In the genomic region with DNA sequence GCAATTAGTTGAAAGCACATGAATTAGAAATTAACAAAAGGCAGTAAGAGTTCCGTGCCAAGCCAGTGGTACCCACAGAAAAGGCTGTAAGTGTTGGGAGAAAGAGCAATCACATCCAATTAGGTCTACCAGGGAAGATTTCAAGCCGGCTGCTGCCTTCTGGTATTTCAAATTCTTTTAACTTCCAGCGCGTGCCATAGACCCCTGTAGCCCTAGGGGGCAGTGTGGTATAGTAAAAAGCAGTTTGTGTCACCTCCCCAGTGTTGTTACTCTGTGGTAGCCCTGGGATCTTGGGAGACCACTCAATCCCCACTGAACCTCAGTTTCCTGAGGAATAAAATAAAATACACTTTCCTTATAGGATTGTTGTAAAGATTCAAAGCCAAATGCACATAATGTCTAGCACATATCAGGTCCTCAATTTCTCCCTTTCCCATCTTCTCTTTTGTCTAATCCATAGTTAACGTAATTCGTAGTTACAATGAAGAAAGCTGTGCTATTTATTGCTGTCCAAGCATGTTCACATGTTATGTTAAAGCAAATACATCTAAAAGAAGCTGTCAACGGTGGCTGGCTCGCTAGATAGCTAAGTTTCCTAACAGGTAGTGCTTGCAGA, we compare ENCODE assay signal across 8 cellular contexts.
DNase-seq lines count a peak whose midpoint lies in the region; ATAC-seq, FAIRE-seq and TF ChIP-seq lines count a peak whose summit lies in the region.

No MANE protein-coding gene starts in this region.

- POLR2A ChIA-PET in A673 (lab: Charles Lee; ENCODE audit: low non-redundant PET) (no interaction called here), GM12878 (lab: Charles Lee) (no interaction called here)

- H3K4me1 ChIP-seq in A673 (ENCODE audit: insufficient read depth, low read length, poor library complexity, severe bottlenecking) (no peaks in the 10 kb centered on the region), GM12878 (ENCODE audit: control insufficient read depth, insufficient read depth, low read length) (no peaks in the 10 kb centered on the region), liver (ENCODE audit: control insufficient read depth in 4 of 4, insufficient read depth in 4 of 4, low read length in 3 of 4) (no peaks in the 10 kb centered on the region), sigmoid colon (no peaks in the 10 kb centered on the region)

- H4K20me1 ChIP-seq in GM12878 (ENCODE audit: control insufficient read depth, insufficient read depth), result no peaks in the 10 kb centered on the region

- in situ Hi-C loops in GM12878 (cut with MboI), result loop anchor here (10.0 kb wide), 1 partner anchor 788 kb away; a partner anchor contains a TSS

- RAD21 ChIA-PET in GM12878 (lab: Charles Lee; ENCODE audit: unreplicated experiment), result interaction anchor here (0.9 to 1.5 kb wide), 4 partner anchors 154 to 784 kb away, joined by 3 to 4 read pairs (median 3); no protein-coding TSS in a partner anchor

- 19% methylated on average over 8 of the region's 8 CpGs for WGBS in GM12878 (ENCODE audit: insufficient coverage, insufficient replicate concordance, low lambda C conversion rate, missing lambda C conversion rate)
- 49% methylated on average over 8 of the region's 8 CpGs for WGBS in liver
- WGBS in sigmoid colon, 2 donors, result 54 to 63% methylated on average over 8 of the region's 8 CpGs

- H3K4me3 ChIP-seq in A673 (ENCODE audit: low read depth, low read length, poor library complexity, severe bottlenecking) (no peak overlapping the region), GM12865 (ENCODE audit: low read depth, low read length) (no peak overlapping the region), GM12878 (no peak overlapping the region), liver (ENCODE audit: low read depth in 1 of 3, low read length in 3 of 3) (no peak overlapping the region), sigmoid colon (no peak overlapping the region)

- intact Hi-C loops in A673 (cut with micrococcal nuclease; ENCODE audit: unreplicated experiment), result loop anchor here (10.0 kb wide), 3 partner anchors 788 to 1328 kb away; a partner anchor contains a TSS
- intact Hi-C loops in GM12878 (cut with micrococcal nuclease; ENCODE audit: unreplicated experiment), result loop anchor here (1.0 to 10.0 kb wide), 2 partner anchors 783 to 1328 kb away; no protein-coding TSS in a partner anchor
- intact Hi-C loops in sigmoid colon (cut with DNase I), result no loop called here

- peaks cover 8% of the 10 kb centered on the region for H3K27me3 ChIP-seq in A673 (replicated peaks; ENCODE audit: insufficient read depth, low read depth, low read length, poor library complexity)
- H3K27me3 ChIP-seq in GM12878 (replicated peaks in 1 of 2; ENCODE audit: control insufficient read depth in 2 of 2, insufficient read depth in 2 of 2, low read length in 1 of 2), result no peaks in the 10 kb centered on the region
- peaks cover 0 to 7% (median under 1%) of the 10 kb centered on the region in 4 donors for H3K27me3 ChIP-seq in liver (ENCODE audit: control insufficient read depth in 4 of 4, insufficient read depth in 4 of 4, low read length in 3 of 4)
- H3K27me3 ChIP-seq in sigmoid colon, result no peaks in the 10 kb centered on the region

- no peak overlapping the region for H3K4me2 ChIP-seq in GM12878 (ENCODE audit: control insufficient read depth, insufficient read depth)

- peak; percentile 18 for FAIRE-seq in GM12878 (lab: Jason Lieb, UNC)

- TF ChIP-seq RAD21 in GM12878 (IDR thresholded peaks at IDR 0.05; ENCODE audit: insufficient read depth, low read depth, low read length), result peak; percentile 76
- TF ChIP-seq RAD21 in liver (IDR thresholded peaks at IDR 0.05), result peak; percentile 29 to 55

- H3K9me3 ChIP-seq in A673 (ENCODE audit: low read depth, low read length, poor library complexity, severe bottlenecking) (no peaks in the 10 kb centered on the region), GM12878 (replicated peaks; ENCODE audit: control insufficient read depth, insufficient read depth, low read length) (no peaks in the 10 kb centered on the region), liver (ENCODE audit: control insufficient read depth in 4 of 4, low read length in 3 of 4) (no peaks in the 10 kb centered on the region), sigmoid colon (no peaks in the 10 kb centered on the region)

- no peak for TF ChIP-seq EP300 in GM12878 (IDR thresholded peaks at IDR 0.05; ENCODE audit: borderline replicate concordance in 1 of 2, control insufficient read depth in 1 of 2, low read depth in 2 of 2, low read length in 2 of 2)
- TF ChIP-seq EP300 in sigmoid colon (IDR thresholded peaks at IDR 0.05), result no peak

- DNase-seq in A673 (ENCODE audit: low spot score), result peak; percentile 79
- DNase-seq in GM12865 (ENCODE audit: low read depth), result peak; percentile 47
- DNase-seq in NCI-H146 (lab: John Stamatoyannopoulos, UW), result peak; percentile 48
- no peak for DNase-seq in GM12878 (ENCODE audit: low read depth, low spot score)
- no peak for DNase-seq in mucosa of gallbladder (ENCODE audit: low spot score)
- no peak for DNase-seq in sigmoid colon

- H3K27ac ChIP-seq in A673 (ENCODE audit: low read depth, low read length, poor library complexity, severe bottlenecking), result no peak overlapping the region
- no peak overlapping the region for H3K27ac ChIP-seq in GM12878 (ENCODE audit: control insufficient read depth, insufficient read depth)
- H3K27ac ChIP-seq in liver (ENCODE audit: low read depth in 1 of 2, low read length in 2 of 2), result no peak overlapping the region
- H3K27ac ChIP-seq in sigmoid colon, result no peak overlapping the region

- H2AFZ ChIP-seq in GM12878 (ENCODE audit: control insufficient read depth, low read depth, low read length), result no peak overlapping the region

- TF ChIP-seq POLR2A in GM12878 (IDR thresholded peaks at IDR 0.05; ENCODE audit: low read depth, low read length), result no peak
- no peak for TF ChIP-seq POLR2A in sigmoid colon (IDR thresholded peaks at IDR 0.05)

- CTCF ChIA-PET in A673 (lab: Charles Lee) (interaction anchor here (0.9 kb wide), 1 partner anchor 509 kb away, joined by 3 read pairs; no protein-coding TSS in a partner anchor), GM12878 (lab: Yijun Ruan, JAX) (interaction anchor here (0.5 to 2.9 kb wide), 22 partner anchors 10 to 1327 kb away, joined by 3 to 19 read pairs (median 3); no protein-coding TSS in a partner anchor)

- H3K36me3 ChIP-seq in A673 (ENCODE audit: insufficient read depth, low read length, poor library complexity, severe bottlenecking) (no peaks in the 10 kb centered on the region), GM12878 (ENCODE audit: control insufficient read depth in 2 of 2, insufficient read depth in 2 of 2, low read length in 1 of 2) (no peaks in the 10 kb centered on the region), liver (ENCODE audit: control insufficient read depth in 4 of 4, insufficient read depth in 3 of 4, low read depth in 1 of 4, low read length in 3 of 4) (no peaks in the 10 kb centered on the region), sigmoid colon (no peaks in the 10 kb centered on the region)

- no peaks in the 10 kb centered on the region for H3K79me2 ChIP-seq in GM12878 (ENCODE audit: control insufficient read depth, insufficient read depth, low read length)

- H3K9ac ChIP-seq in GM12878 (ENCODE audit: control insufficient read depth, insufficient read depth, low read length), result no peak overlapping the region
- H3K9ac ChIP-seq in liver (ENCODE audit: low read depth in 1 of 2, low read length in 2 of 2), result no peak overlapping the region

- BruUV-seq in A673 (replicated peaks; lab: Mats Ljungman, UMichigan), result no TSS peak
- no TSS peak for BruUV-seq in GM12878 (replicated peaks; lab: Mats Ljungman, UMichigan)

- SMC1A ChIA-PET in GM12878 (lab: Charles Lee; ENCODE audit: uncharacterized antibody, unreplicated experiment), result interaction anchor here (0.7 to 4.2 kb wide), 7 partner anchors 23 to 784 kb away, joined by 3 to 21 read pairs (median 4); no protein-coding TSS in a partner anchor

- ATAC-seq in HG02759 (IDR thresholded peaks at IDR 0.05; ENCODE audit: unreplicated experiment), result peak; percentile 87
- peak; percentile 95 for ATAC-seq in GM12878

- TF ChIP-seq CTCF in A673 (conservative IDR thresholded peaks at IDR 0.05; ENCODE audit: low read depth, low read length) (peak; percentile 88), GM12865 (IDR thresholded peaks at IDR 0.05; ENCODE audit: insufficient read depth, low read depth, low read length, missing control alignments) (peak; percentile 66), GM12878 (IDR thresholded peaks at IDR 0.05 in 2 of 3, conservative IDR thresholded peaks at IDR 0.05 in 1 of 3; ENCODE audit: control insufficient read depth in 2 of 3, extremely low read depth in 1 of 3, insufficient read depth in 1 of 3, low read depth in 3 of 3, low read length in 3 of 3) (peak; percentile 62 to 70 (median 69)), liver (IDR thresholded peaks at IDR 0.05; ENCODE audit: low read depth, low read length, missing input control) (peak; percentile 18), sigmoid colon (IDR thresholded peaks at IDR 0.05) (peak in 2 of 4 experiments; percentile 12 to 48)

TF ChIP-seq in GM12878, 131 proteins besides CTCF, POLR2A, EP300 and RAD21:
- TF ChIP-seq SMC3 (IDR thresholded peaks at IDR 0.05; ENCODE audit: borderline replicate concordance, low read length), result peak; percentile 61; the same call in 1 of the 2 replicates
- no peak for TF ChIP-seq IKZF1 (conservative IDR thresholded peaks at IDR 0.05)
TF ChIP-seq in GM12878: peak in this region for 1.

TF ChIP-seq in liver, 16 proteins besides CTCF, POLR2A, EP300 and RAD21 (continues in another document):
- TF ChIP-seq RXRA (IDR thresholded peaks at IDR 0.05) (no peak), EGR1 (IDR thresholded peaks at IDR 0.05; ENCODE audit: low read depth in 2 of 2) (no peak), GABPA (IDR thresholded peaks at IDR 0.05 in 1 of 2, conservative IDR thresholded peaks at IDR 0.05 in 1 of 2) (no peak), FOXA1 (IDR thresholded peaks at IDR 0.05) (no peak), SP1 (IDR thresholded peaks at IDR 0.05) (no peak), JUND (IDR thresholded peaks at IDR 0.05) (no peak), NR2F2 (IDR thresholded peaks at IDR 0.05) (no peak)
- TF ChIP-seq, protein P1, sequence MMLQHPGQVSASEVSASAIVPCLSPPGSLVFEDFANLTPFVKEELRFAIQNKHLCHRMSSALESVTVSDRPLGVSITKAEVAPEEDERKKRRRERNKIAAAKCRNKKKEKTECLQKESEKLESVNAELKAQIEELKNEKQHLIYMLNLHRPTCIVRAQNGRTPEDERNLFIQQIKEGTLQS (IDR thresholded peaks at IDR 0.05), result no peak

Comparison
In these comparisons a context has a peak if more than half of its experiments do, and no peak if none do; other contexts are left out.
1. DNase-seq: peak in A673 (single experiment), GM12865 (single experiment) and NCI-H146 (single experiment); none in GM12878 (single experiment), mucosa of gallbladder (single experiment) and sigmoid colon (single experiment).